1 cellular context compared by ENCODE assay signal in genomic region chr7:78141533-78142281, GRCh38.
TF ChIP-seq lines count a peak whose summit lies in the region.

No MANE protein-coding gene starts in this region.

TF ChIP-seq in IMR-90, 13 proteins besides CTCF, POLR2A, EP300 and RAD21 (continued from another document):
- no peak for TF ChIP-seq ELK1 (IDR thresholded peaks at IDR 0.05; ENCODE audit: borderline replicate concordance, low read depth, low read length)
- no peak for TF ChIP-seq RFX5 (IDR thresholded peaks at IDR 0.05; ENCODE audit: low read depth, low read length)
- no peak for TF ChIP-seq CEBPB (IDR thresholded peaks at IDR 0.05; ENCODE audit: low read depth, low read length)
- TF ChIP-seq RCOR1 (IDR thresholded peaks at IDR 0.05; ENCODE audit: insufficient replicate concordance, low read length): no peak
- TF ChIP-seq NFE2L2 (IDR thresholded peaks at IDR 0.05; ENCODE audit: low read depth, low read length): no peak
- TF ChIP-seq MXI1 (IDR thresholded peaks at IDR 0.05; ENCODE audit: borderline replicate concordance, low read depth, low read length): no peak
- TF ChIP-seq USF2 (IDR thresholded peaks at IDR 0.05; ENCODE audit: low read depth, low read length): peak; percentile 62; the same call in 1 of the 2 replicates
- TF ChIP-seq FOS (IDR thresholded peaks at IDR 0.05; ENCODE audit: low read depth, low read length): peak; percentile 42; the same call in 1 of the 2 replicates
- TF ChIP-seq MAZ (IDR thresholded peaks at IDR 0.05; ENCODE audit: borderline replicate concordance, low read depth, low read length): peak; percentile 47; the same call in 1 of the 2 replicates
